19 cellular contexts compared by ENCODE assay signal in genomic region chr7:159063046-159063840, GRCh38.
"Had no signal": no experiment of that assay in that cellular context is flagged by ENCODE, and none has a peak within 500 bp of the region (broad histone marks: within the 10 kb centered on the region; RNA-seq: fewer than 3 reads in every experiment).

No MANE protein-coding gene starts in this region.

- H3K9me3 ChIP-seq: breast epithelium had no signal

- H3K27ac ChIP-seq: breast epithelium, SK-N-MC, VCaP had no signal

- ATAC-seq: activated CD4-positive, CD25-positive, alpha-beta regulatory T cell treated with anti-CD3 and anti-CD28 coated beads, Interleukin-2, amount 50 U/mL, for 24 hours; activated CD8-positive, alpha-beta T cell treated with anti-CD3 and anti-CD28 coated beads, Interleukin-2, amount 10 ng/mL, durations not matched to agents 7 days and 5 days had no signal

- H3K4me1 ChIP-seq: breast epithelium had no signal

- H3K36me3 ChIP-seq: breast epithelium had no signal

- DNase-seq: activated CD4-positive, alpha-beta T cell treated with anti-CD3 and anti-CD28 coated beads for 48 hours; activated CD4-positive, alpha-beta T cell treated with anti-CD3 and anti-CD28 coated beads, Interleukin-2, amount 50 U/mL, for 4 hours; activated CD8-positive, alpha-beta T cell treated with anti-CD3 and anti-CD28 coated beads, Interleukin-2, amount 10 ng/mL, durations not matched to agents 7 days and 5 days; aorta; IMR-90; Kasumi-1; KBM-7; NCI-H1048; NCI-H146; NCI-H187 treated with DMSO at 0.1 percent for 48 hours; NCI-H2081 treated with DMSO at 0.1 percent for 48 hours; NCI-H446; NCI-H524; SIG-M5; T-helper 1 cell had no signal

- H3K27me3 ChIP-seq: breast epithelium had no signal

- H3K4me3 ChIP-seq: breast epithelium, SK-N-MC had no signal
